8 cellular contexts compared by ENCODE assay signal in genomic region chr3:66480666-66481065, GRCh38. TPM values are rescaled to one million over a fixed set of nuclear protein-coding genes. Genes with fewer than 3 reads are reported as not detected.
A peak's percentile ranks its signal among the peaks of the same experiment; 100 is the strongest.
DNase-seq lines count a peak whose midpoint lies in the region; ATAC-seq and TF ChIP-seq lines count a peak whose summit lies in the region.

No MANE protein-coding gene starts in this region.

- H3K4ac ChIP-seq in IMR-90 (ENCODE audit: low read depth, low read length) = no peak overlapping the region

- peak overlapping the region; percentile 29; the same call in 1 of the 2 replicates for H3K4me2 ChIP-seq in IMR-90 (ENCODE audit: low read depth, low read length)

- no peak for TF ChIP-seq POLR2A in IMR-90 (IDR thresholded peaks at IDR 0.05; ENCODE audit: low read depth, low read length)

- no peak overlapping the region for H3K14ac ChIP-seq in IMR-90 (replicated peaks; ENCODE audit: low read depth, low read length)

- no peak overlapping the region for H4K8ac ChIP-seq in IMR-90 (ENCODE audit: low read depth in 2 of 2, low read length in 2 of 2)

- CTCF ChIA-PET in IMR-90 (lab: Yijun Ruan, JAX) = interaction anchor here (0.5 kb wide), 1 partner anchor 100 kb away, joined by 4 read pairs; no protein-coding TSS in a partner anchor

- H4K91ac ChIP-seq in IMR-90 (ENCODE audit: insufficient read depth, low read depth, low read length) = no peak overlapping the region

- H3K27ac ChIP-seq in IMR-90 (ENCODE audit: insufficient read depth, low read length) = peak overlapping the region; percentile 21; the same call in 1 of the 2 replicates

- DNase-seq in IMR-90 (peak; percentile 41), astrocyte of the spinal cord (ENCODE audit: low read depth, low spot score) (peak; percentile 69), DMS79 treated with DMSO at 0.1 percent for 48 hours (lab: John Stamatoyannopoulos, UW) (no peak), D341Med (ENCODE audit: low spot score) (no peak), NCI-H187 (lab: John Stamatoyannopoulos, UW) (no peak), DMS53 (lab: John Stamatoyannopoulos, UW) (no peak)
- peak; percentile 45 for DNase-seq in stimulated activated CD8-positive, alpha-beta memory T cell treated with anti-CD3 and anti-CD28 coated beads, Interleukin-4, amount 100 ng/mL, for 48 hours

- peak; percentile 44 for ATAC-seq in GM18909 (IDR thresholded peaks at IDR 0.05; ENCODE audit: poor library complexity, unreplicated experiment)
- peak; percentile 6; the same call in 1 of the 2 replicates for ATAC-seq in IMR-90 (ENCODE audit: low read depth)

- no peak overlapping the region for H3K56ac ChIP-seq in IMR-90 (ENCODE audit: extremely low read depth, insufficient read depth, low read length)

- no peaks in the 10 kb centered on the region for H3K36me3 ChIP-seq in IMR-90 (ENCODE audit: control insufficient read depth, insufficient read depth, low read length)

- H3K9me3 ChIP-seq in IMR-90 (ENCODE audit: control insufficient read depth, insufficient read depth, low read length) = no peaks in the 10 kb centered on the region

- H3K27me3 ChIP-seq in IMR-90 (ENCODE audit: control insufficient read depth, insufficient read depth, low read length) = no peaks in the 10 kb centered on the region

- no TSS peak for BruUV-seq in IMR-90 (replicated peaks; lab: Mats Ljungman, UMichigan)

- POLR2A ChIA-PET in IMR-90 (lab: Charles Lee; ENCODE audit: unreplicated experiment) = no interaction called here

- H3K9ac ChIP-seq in IMR-90 (ENCODE audit: low read depth, low read length) = no peak overlapping the region

- no peak overlapping the region for H2BK5ac ChIP-seq in IMR-90 (ENCODE audit: low read depth, low read length, poor library complexity, severe bottlenecking)

- H2AK5ac ChIP-seq in IMR-90 (ENCODE audit: low read depth, low read length) = peak overlapping the region; percentile 61; the same call in 1 of the 2 replicates

- H4K20me1 ChIP-seq in IMR-90 (ENCODE audit: insufficient read depth, low read length) = peaks cover 67% of the 10 kb centered on the region

- intact Hi-C loops in IMR-90 (cut with micrococcal nuclease) = loop anchor here (10.0 kb wide), 1 partner anchor 514 kb away; the partner anchor contains the start of gene KBTBD8

- H3K23ac ChIP-seq in IMR-90 (ENCODE audit: low read depth, low read length) = no peak overlapping the region

- H2BK15ac ChIP-seq in IMR-90 (ENCODE audit: low read depth, low read length) = 0 out of 3 replicates have a peak overlapping the region, but pooled peaks have one; percentile 18

- peaks cover 31 to 85% of the 10 kb centered on the region in 2 experiments for H3K79me1 ChIP-seq in IMR-90 (ENCODE audit: low read depth in 1 of 2, low read length in 2 of 2)

- H3K9me1 ChIP-seq in IMR-90 (ENCODE audit: insufficient read depth, low read length) = peaks cover 6% of the 10 kb centered on the region

- H4K5ac ChIP-seq in IMR-90 (ENCODE audit: low read depth, low read length) = no peak overlapping the region; the same call in 1 of the 2 replicates

- peaks cover 27% of the 10 kb centered on the region for H3K4me1 ChIP-seq in IMR-90 (ENCODE audit: control insufficient read depth, insufficient read depth, low read length)

- 0 out of 2 replicates have a peak overlapping the region, but pooled peaks have one; percentile 10 for H2BK120ac ChIP-seq in IMR-90 (ENCODE audit: low read depth, low read length)

- H2AFZ ChIP-seq in IMR-90 (replicated peaks; ENCODE audit: low read length, poor library complexity) = no peak overlapping the region

- no peak for TF ChIP-seq CTCF in IMR-90 (conservative IDR thresholded peaks at IDR 0.05; ENCODE audit: low read depth, low read length)
- TF ChIP-seq CTCF in astrocyte of the spinal cord (IDR thresholded peaks at IDR 0.05; ENCODE audit: low read depth, low read length) = no peak

- WGBS in IMR-90 (ENCODE audit: extremely low coverage in 2 of 2, insufficient read length in 1 of 2), 2 experiments = 80% methylated on average over 1 of the region's 2 CpGs; no CpG with 5 or more reads in 1 of the 2 experiments

- no peak for TF ChIP-seq RAD21 in IMR-90 (IDR thresholded peaks at IDR 0.05; ENCODE audit: low read length)

- peak overlapping the region; percentile 55 for H3K18ac ChIP-seq in IMR-90 (ENCODE audit: low read depth, low read length)

- H3K4me3 ChIP-seq in IMR-90 (ENCODE audit: insufficient read depth, low read depth, low read length) (no peak overlapping the region), astrocyte of the spinal cord (ENCODE audit: low read depth, low read length) (no peak overlapping the region)

- dilution Hi-C loops in IMR-90 (cut with HindIII; ENCODE audit: low sequenced_read_pairs, unreplicated experiment) = no loop called here

- peak overlapping the region; percentile 41; the same call in 1 of the 2 replicates for H2BK20ac ChIP-seq in IMR-90 (ENCODE audit: low read depth, low read length)

- H2AK9ac ChIP-seq in IMR-90 (replicated peaks; ENCODE audit: low read depth, low read length, poor library complexity) = no peak overlapping the region

- in situ Hi-C loops in IMR-90 (cut with MboI; ENCODE audit: low sequenced_read_pairs) = no loop called here
- in situ Hi-C loops in astrocyte of the spinal cord (cut with HindIII; ENCODE audit: low sequenced_read_pairs) = no loop called here

TF ChIP-seq in IMR-90, 13 proteins besides CTCF, POLR2A, EP300 and RAD21:
- TF ChIP-seq BHLHE40 (IDR thresholded peaks at IDR 0.05; ENCODE audit: low read depth, low read length) = no peak
- TF ChIP-seq RFX5 (IDR thresholded peaks at IDR 0.05; ENCODE audit: low read depth, low read length) = no peak
- TF ChIP-seq SMC3 (IDR thresholded peaks at IDR 0.05; ENCODE audit: low read depth, low read length) = no peak
- TF ChIP-seq MAZ (IDR thresholded peaks at IDR 0.05; ENCODE audit: borderline replicate concordance, low read depth, low read length) = no peak
- TF ChIP-seq CHD1 (IDR thresholded peaks at IDR 0.05; ENCODE audit: low read depth, low read length) = no peak
TF ChIP-seq in IMR-90: peak in this region for 0.

RNA-seq across cellular contexts. Expression of gene LRIG1, which starts 20.2 kb away (rescaled TPM):
- total RNA-seq in IMR-90 (2012; rRNA removed) = 69.2 and 87.8 TPM in 2 replicates
- 55.9 and 62.8 TPM in 2 replicates for polyA plus RNA-seq in IMR-90 (2012; rRNA removed)
- 35.1 and 74.2 TPM in 2 replicates for polyA plus RNA-seq in IMR-90 (2012; cell fraction: cytosol; rRNA removed)
- polyA plus RNA-seq in IMR-90 (2012; cell fraction: nucleus; rRNA removed; ENCODE audit: low replicate concordance) = 87.7 and 98.9 TPM in 2 replicates

Comparison
In these comparisons a context has a peak if more than half of its experiments do, and no peak if none do; other contexts are left out.
1. DNase-seq: peak in IMR-90 (single experiment), astrocyte of the spinal cord (single experiment) and stimulated activated CD8-positive, alpha-beta memory T cell treated with anti-CD3 and anti-CD28 coated beads, Interleukin-4, amount 100 ng/mL, for 48 hours (single experiment); none in DMS79 treated with DMSO at 0.1 percent for 48 hours (single experiment), D341Med (single experiment), NCI-H187 (0 of 2) and DMS53 (single experiment).